Comparison of ENCODE assay signal across 8 cellular contexts in genomic region chr5:109689740-109690455, GRCh38. TPM values are rescaled to one million over a fixed set of nuclear protein-coding genes. Genes with fewer than 3 reads are reported as not detected.
A peak's percentile ranks its signal among the peaks of the same experiment; 100 is the strongest.
DNase-seq lines count a peak whose midpoint lies in the region; ATAC-seq and TF ChIP-seq lines count a peak whose summit lies in the region.

Gene MAN2A1 (plus strand): TSS chr5:109689927. CDS start chr5:109690418, 491 bp downstream.

- peak; percentile 50 for ATAC-seq in HG03442 (IDR thresholded peaks at IDR 0.05; ENCODE audit: unreplicated experiment)

- DNase-seq in BJ (ENCODE audit: low read depth) (no peak), GM19238 (ENCODE audit: insufficient read length, low spot score) (peak; percentile 49), NT2/D1 (ENCODE audit: low read depth, low spot score) (no peak), activated T-cell treated with anti-CD3 and anti-CD28 coated beads for 24 hours (ENCODE audit: low read depth) (peak; percentile 66), epithelial cell of esophagus (ENCODE audit: low read depth) (peak; percentile 86)
- DNase-seq in stimulated activated CD8-positive, alpha-beta memory T cell treated with anti-CD3 and anti-CD28 coated beads, Interleukin-7, amount 100 ng/mL, for 1 hour (ENCODE audit: low read depth in 2 of 2): peak; percentile 52 to 57

- no peaks in the 10 kb centered on the region for H3K9me3 ChIP-seq in NT2/D1 (ENCODE audit: insufficient read depth, low read length)
- H3K9me3 ChIP-seq in mucosa of rectum (ENCODE audit: control insufficient read depth in 2 of 2, low read length in 2 of 2): no peaks in the 10 kb centered on the region

- TF ChIP-seq CTCF in BJ (IDR thresholded peaks at IDR 0.05; ENCODE audit: insufficient read depth, low read depth, low read length): 0 out of 2 replicates have a peak, but pooled peaks have one; percentile 9
- TF ChIP-seq CTCF in epithelial cell of esophagus (IDR thresholded peaks at IDR 0.05; ENCODE audit: insufficient read depth, low read depth, low read length, missing control alignments): no peak

- POLR2A ChIA-PET in BJ (lab: Charles Lee): interaction anchor here (0.6 kb wide), 1 partner anchor 1945 kb away, joined by 3 read pairs; no protein-coding TSS in a partner anchor

- peak within 1 kb of the TSS; percentile 79 for H3K4me3 ChIP-seq in BJ (ENCODE audit: low read depth, low read length)
- peak within 1 kb of the TSS; percentile 86 for H3K4me3 ChIP-seq in NT2/D1 (ENCODE audit: insufficient read length, low read depth)
- peak within 1 kb of the TSS; percentile 87 for H3K4me3 ChIP-seq in epithelial cell of esophagus (ENCODE audit: low read length)
- peak within 1 kb of the TSS; percentile 76 to 97 for H3K4me3 ChIP-seq in mucosa of rectum (ENCODE audit: low read length in 2 of 2)

- peak within 1 kb of the TSS; percentile 97 to 98 for H3K27ac ChIP-seq in mucosa of rectum (ENCODE audit: low read depth in 2 of 2, low read length in 2 of 2)

- H3K9ac ChIP-seq in NT2/D1 (ENCODE audit: insufficient read length, low read depth) (peak within 1 kb of the TSS; percentile 92), mucosa of rectum (ENCODE audit: low read depth in 1 of 2, low read length in 2 of 2) (peak within 1 kb of the TSS; percentile 93 to 95)

- CTCF ChIA-PET in BJ (lab: Yijun Ruan, JAX): interaction anchor here (0.7 to 1.2 kb wide), 4 partner anchors 25 to 223 kb away, joined by 3 read pairs; no protein-coding TSS in a partner anchor

- H3K27me3 ChIP-seq in BJ (ENCODE audit: control insufficient read depth, insufficient read depth, low read length) (no peaks in the 10 kb centered on the region), NT2/D1 (ENCODE audit: insufficient read depth, insufficient read length) (no peaks in the 10 kb centered on the region), mucosa of rectum (ENCODE audit: control insufficient read depth in 2 of 2, insufficient read depth in 2 of 2, low read length in 2 of 2) (no peaks in the 10 kb centered on the region)

- no peaks in the 10 kb centered on the region for H3K36me3 ChIP-seq in BJ (ENCODE audit: control insufficient read depth, insufficient read depth, low read length)
- no peaks in the 10 kb centered on the region for H3K36me3 ChIP-seq in NT2/D1 (ENCODE audit: insufficient read depth, insufficient read length, low read length)
- no peaks in the 10 kb centered on the region for H3K36me3 ChIP-seq in mucosa of rectum (ENCODE audit: control insufficient read depth in 2 of 2, insufficient read depth in 2 of 2, low read length in 2 of 2)

- peaks cover 2% of the 10 kb centered on the region for H3K4me1 ChIP-seq in NT2/D1 (ENCODE audit: insufficient read depth, insufficient read length)
- peaks cover 11 to 21% of the 10 kb centered on the region in 2 donors for H3K4me1 ChIP-seq in mucosa of rectum (ENCODE audit: control insufficient read depth in 2 of 2, insufficient read depth in 2 of 2, low read length in 2 of 2)

RNA-seq across cellular contexts. Expression of gene MAN2A1, which starts in this region (rescaled TPM):
- polyA plus RNA-seq in BJ (2011; rRNA removed): 18.4 and 36.4 TPM in 2 replicates
- polyA minus RNA-seq in BJ (2011; rRNA and poly(A)+ RNA removed): 26.2 and 30.7 TPM in 2 replicates

Comparison
In these comparisons a context has a peak if more than half of its experiments do, and no peak if none do; other contexts are left out.
1. DNase-seq: peak in GM19238 (single experiment), activated T-cell treated with anti-CD3 and anti-CD28 coated beads for 24 hours (single experiment), epithelial cell of esophagus (single experiment) and stimulated activated CD8-positive, alpha-beta memory T cell treated with anti-CD3 and anti-CD28 coated beads, Interleukin-7, amount 100 ng/mL, for 1 hour (2 of 2); none in BJ (single experiment) and NT2/D1 (single experiment).
2. Peak in every context shown above with its lines, with median percentiles within 50 percentile points of each other: H3K4me3 ChIP-seq.